ENCODE assay signal across 1 cellular context in genomic region chr12:109433618-109434017, GRCh38.
TF ChIP-seq lines count a peak whose summit lies in the region.

No MANE protein-coding gene starts in this region.

TF ChIP-seq in IMR-90, 13 proteins besides CTCF, POLR2A, EP300 and RAD21:
- TF ChIP-seq RCOR1 (IDR thresholded peaks at IDR 0.05; ENCODE audit: insufficient replicate concordance, low read length) (no peak), NFE2L2 (IDR thresholded peaks at IDR 0.05; ENCODE audit: low read depth, low read length) (no peak), RFX5 (IDR thresholded peaks at IDR 0.05; ENCODE audit: low read depth, low read length) (no peak), MAFK (IDR thresholded peaks at IDR 0.05; ENCODE audit: low read depth, low read length) (no peak), USF2 (IDR thresholded peaks at IDR 0.05; ENCODE audit: low read depth, low read length) (no peak), MAZ (IDR thresholded peaks at IDR 0.05; ENCODE audit: borderline replicate concordance, low read depth, low read length) (no peak), CEBPB (IDR thresholded peaks at IDR 0.05; ENCODE audit: low read depth, low read length) (no peak), BHLHE40 (IDR thresholded peaks at IDR 0.05; ENCODE audit: low read depth, low read length) (no peak), SMC3 (IDR thresholded peaks at IDR 0.05; ENCODE audit: low read depth, low read length) (no peak), FOS (IDR thresholded peaks at IDR 0.05; ENCODE audit: low read depth, low read length) (no peak)
TF ChIP-seq in IMR-90: peak in this region for 0.
